23 cellular contexts compared by ENCODE assay signal in genomic region chrX:2756534-2756933, GRCh38. TPM values are rescaled to one million over a fixed set of nuclear protein-coding genes. Genes with fewer than 3 reads are reported as not detected.
A peak's percentile ranks its signal among the peaks of the same experiment; 100 is the strongest.
DNase-seq lines count a peak whose midpoint lies in the region; ATAC-seq, FAIRE-seq and TF ChIP-seq lines count a peak whose summit lies in the region.
"Had no signal": no experiment of that assay in that cellular context is flagged by ENCODE, and none has a peak within 500 bp of the region (broad histone marks: within the 10 kb centered on the region; RNA-seq: fewer than 3 reads in every experiment).

No MANE protein-coding gene starts in this region.

- WGBS in K562 (ENCODE audit: insufficient coverage, low coverage, missing lambda C conversion rate), result 0% methylated on average over 10 of the region's 10 CpGs

- no peak overlapping the region for H3K27ac ChIP-seq in K562 (ENCODE audit: extremely low read depth, low read depth, low read length)
- no peak overlapping the region for H3K27ac ChIP-seq in gastrocnemius medialis
- H3K27ac ChIP-seq in left ventricle myocardium inferior (replicated peaks), result no peak overlapping the region

- H3K4me1 ChIP-seq in K562 (replicated peaks in 1 of 2; ENCODE audit: control insufficient read depth in 2 of 2, insufficient read depth in 2 of 2, low read length in 2 of 2) (no peaks in the 10 kb centered on the region), gastrocnemius medialis (no peaks in the 10 kb centered on the region), left ventricle myocardium inferior (no peaks in the 10 kb centered on the region)
- H3K4me1 ChIP-seq: HAP-1 had no signal

- no peak overlapping the region for H3K9ac ChIP-seq in K562 (ENCODE audit: insufficient read depth in 1 of 2, low read depth in 2 of 2, low read length in 2 of 2)

- H2AFZ ChIP-seq in K562 (ENCODE audit: low read depth, low read length), result no peak overlapping the region

- POLR2A ChIA-PET in K562 (lab: Yijun Ruan, JAX), result no interaction called here

- H3K4me2 ChIP-seq in K562 (ENCODE audit: insufficient read depth, low read length), result no peak overlapping the region

- H3K9me3 ChIP-seq in K562 (replicated peaks; ENCODE audit: control insufficient read depth, insufficient read depth, low read depth, low read length), result no peaks in the 10 kb centered on the region
- no peaks in the 10 kb centered on the region for H3K9me3 ChIP-seq in gastrocnemius medialis
- H3K9me3 ChIP-seq in left ventricle myocardium inferior (replicated peaks), result no peaks in the 10 kb centered on the region
- H3K9me3 ChIP-seq: HAP-1 had no signal

- H3K27me3 ChIP-seq in K562 (ENCODE audit: control insufficient read depth in 2 of 2, insufficient read depth in 2 of 2, low read length in 2 of 2), result no peaks in the 10 kb centered on the region; a peak in 1 of 5 replicates
- peaks cover 0 to 6% (median 3%) of the 10 kb centered on the region in 3 donors for H3K27me3 ChIP-seq in gastrocnemius medialis
- no peaks in the 10 kb centered on the region for H3K27me3 ChIP-seq in left ventricle myocardium inferior (ENCODE audit: low read depth)

- H4K20me1 ChIP-seq in K562 (replicated peaks; ENCODE audit: control insufficient read depth, insufficient read depth, low read length), result no peaks in the 10 kb centered on the region

- H3K9me1 ChIP-seq in K562 (ENCODE audit: control insufficient read depth, insufficient read depth, low read length), result no peaks in the 10 kb centered on the region

- ATAC-seq in K562 (peak; percentile 57; the same call in 2 of the 3 replicates), gastrocnemius medialis (no peak)

- TF ChIP-seq CTCF in K562 (IDR thresholded peaks at IDR 0.05 in 2 of 3, conservative IDR thresholded peaks at IDR 0.05 in 1 of 3; ENCODE audit: insufficient read depth in 2 of 3, low read depth in 1 of 3, low read length in 3 of 3), result no peak
- no peak for TF ChIP-seq CTCF in gastrocnemius medialis (IDR thresholded peaks at IDR 0.05 in 4 of 5, conservative IDR thresholded peaks at IDR 0.05 in 1 of 5)
- no peak for TF ChIP-seq CTCF in left ventricle myocardium inferior (IDR thresholded peaks at IDR 0.05; ENCODE audit: borderline replicate concordance)

- no peaks in the 10 kb centered on the region for H3K79me2 ChIP-seq in K562 (ENCODE audit: control insufficient read depth, insufficient read depth, low read length)

- intact Hi-C loops in K562 (cut with micrococcal nuclease) (no loop called here), gastrocnemius medialis (cut with DNase I; ENCODE audit: low total_unique reads) (no loop called here), left ventricle myocardium inferior (cut with micrococcal nuclease) (no loop called here)

- no TSS peak for BruUV-seq in K562 (replicated peaks; lab: Mats Ljungman, UMichigan)

- no peak for TF ChIP-seq RAD21 in K562 (CRISPR knock-in tag; conservative IDR thresholded peaks at IDR 0.05 in 1 of 2, IDR thresholded peaks at IDR 0.05 in 1 of 2)

- FAIRE-seq in K562 (lab: Jason Lieb, UNC), result no peak
- FAIRE-seq: D721Med, G401.6, GM12891, HTR-8/SVneo had no signal

- CTCF ChIA-PET in K562 (lab: Yijun Ruan, JAX; ENCODE audit: low intra/inter-chr PET ratio), result no interaction called here

- DNase-seq in NCI-H510A treated with DMSO at 0.1 percent for 48 hours (lab: John Stamatoyannopoulos, UW) (peak; percentile 1), NCI-H510A (lab: John Stamatoyannopoulos, UW) (no peak), COLO668 (lab: John Stamatoyannopoulos, UW; ENCODE audit: unreplicated experiment) (peak; percentile 59), NCI-H69 (lab: John Stamatoyannopoulos, UW) (peak; percentile 23), K562 (ENCODE audit: extremely low read depth in 1 of 4, low spot score in 3 of 4) (no peak), gastrocnemius medialis (no peak), left ventricle myocardium inferior (no peak)
- DNase-seq: ACHN; C1 segment of cervical spinal cord; CD4-positive, alpha-beta T cell; COR-L47; DMS153; DMS79 treated with DMSO at 0.1 percent for 48 hours; EL; GOT3; HFFc6 had no signal

- in situ Hi-C loops in K562 (cut with MboI), result no loop called here
- in situ Hi-C loops in gastrocnemius medialis (cut with MboI; ENCODE audit: low sequenced_read_pairs in 4 of 4), result no loop called here

- H3K36me3 ChIP-seq in K562 (ENCODE audit: control insufficient read depth, insufficient read depth, low read length), result no peaks in the 10 kb centered on the region
- H3K36me3 ChIP-seq in gastrocnemius medialis, result no peaks in the 10 kb centered on the region
- no peaks in the 10 kb centered on the region for H3K36me3 ChIP-seq in left ventricle myocardium inferior
- H3K36me3 ChIP-seq: HAP-1 had no signal

- TF ChIP-seq EP300 in K562 (IDR thresholded peaks at IDR 0.05; ENCODE audit: low read length), result no peak

- no peak for TF ChIP-seq POLR2A in K562 (conservative IDR thresholded peaks at IDR 0.05)
- no peak for TF ChIP-seq POLR2A in gastrocnemius medialis (IDR thresholded peaks at IDR 0.05)

- no peak overlapping the region for H3K4me3 ChIP-seq in K562
- H3K4me3 ChIP-seq in gastrocnemius medialis, result no peak overlapping the region
- H3K4me3 ChIP-seq in left ventricle myocardium inferior, result no peak overlapping the region
- H3K4me3 ChIP-seq: HAP-1 had no signal

TF ChIP-seq in K562, 482 proteins besides CTCF, POLR2A, EP300 and RAD21:
- TF ChIP-seq, protein P1, sequence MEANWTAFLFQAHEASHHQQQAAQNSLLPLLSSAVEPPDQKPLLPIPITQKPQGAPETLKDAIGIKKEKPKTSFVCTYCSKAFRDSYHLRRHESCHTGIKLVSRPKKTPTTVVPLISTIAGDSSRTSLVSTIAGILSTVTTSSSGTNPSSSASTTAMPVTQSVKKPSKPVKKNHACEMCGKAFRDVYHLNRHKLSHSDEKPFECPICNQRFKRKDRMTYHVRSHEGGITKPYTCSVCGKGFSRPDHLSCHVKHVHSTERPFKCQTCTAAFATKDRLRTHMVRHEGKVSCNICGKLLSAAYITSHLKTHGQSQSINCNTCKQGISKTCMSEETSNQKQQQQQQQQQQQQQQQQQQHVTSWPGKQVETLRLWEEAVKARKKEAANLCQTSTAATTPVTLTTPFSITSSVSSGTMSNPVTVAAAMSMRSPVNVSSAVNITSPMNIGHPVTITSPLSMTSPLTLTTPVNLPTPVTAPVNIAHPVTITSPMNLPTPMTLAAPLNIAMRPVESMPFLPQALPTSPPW (CRISPR knock-in tag; IDR thresholded peaks at IDR 0.05), result peak; percentile 64
- TF ChIP-seq, protein P2, sequence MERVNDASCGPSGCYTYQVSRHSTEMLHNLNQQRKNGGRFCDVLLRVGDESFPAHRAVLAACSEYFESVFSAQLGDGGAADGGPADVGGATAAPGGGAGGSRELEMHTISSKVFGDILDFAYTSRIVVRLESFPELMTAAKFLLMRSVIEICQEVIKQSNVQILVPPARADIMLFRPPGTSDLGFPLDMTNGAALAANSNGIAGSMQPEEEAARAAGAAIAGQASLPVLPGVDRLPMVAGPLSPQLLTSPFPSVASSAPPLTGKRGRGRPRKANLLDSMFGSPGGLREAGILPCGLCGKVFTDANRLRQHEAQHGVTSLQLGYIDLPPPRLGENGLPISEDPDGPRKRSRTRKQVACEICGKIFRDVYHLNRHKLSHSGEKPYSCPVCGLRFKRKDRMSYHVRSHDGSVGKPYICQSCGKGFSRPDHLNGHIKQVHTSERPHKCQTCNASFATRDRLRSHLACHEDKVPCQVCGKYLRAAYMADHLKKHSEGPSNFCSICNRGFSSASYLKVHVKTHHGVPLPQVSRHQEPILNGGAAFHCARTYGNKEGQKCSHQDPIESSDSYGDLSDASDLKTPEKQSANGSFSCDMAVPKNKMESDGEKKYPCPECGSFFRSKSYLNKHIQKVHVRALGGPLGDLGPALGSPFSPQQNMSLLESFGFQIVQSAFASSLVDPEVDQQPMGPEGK (CRISPR knock-in tag; IDR thresholded peaks at IDR 0.05; ENCODE audit: borderline replicate concordance), result no peak

RNA-seq across cellular contexts. Expression of gene XG, which starts 4.7 kb away (rescaled TPM):
- total RNA-seq in K562 (2011; cell fraction: chromatin; rRNA removed; ENCODE audit: low replicate concordance), result not detected in 2 replicates
- total RNA-seq in K562 (2011; cell fraction: nucleolus; rRNA removed), result not detected in 2 replicates
- total RNA-seq in K562 (2011; cell fraction: nucleoplasm; rRNA removed), result not detected in 2 replicates
- total RNA-seq in K562 (2014; rRNA removed), result 0.08 TPM in 1 of 2 replicates, not detected in the other
- not detected in 2 replicates for total RNA-seq in K562 (2014; rRNA removed; fragmentation: Illumina TruSeq; extraction: Trizol)
- not detected in 2 replicates for total RNA-seq in K562 (2015; rRNA removed; fragmentation: Illumina TruSeq; extraction: Trizol)
- not detected in 2 replicates for total RNA-seq in K562 (2021)
- polyA plus RNA-seq in K562 (2011; rRNA removed), result not detected in 2 replicates
- polyA plus RNA-seq in K562 (2011; cell fraction: cytosol; rRNA removed), result not detected in 2 replicates
- not detected in 2 replicates for polyA plus RNA-seq in K562 (2011; cell fraction: nucleus; rRNA removed)
- polyA plus RNA-seq in K562 (2012), result 0.16 and 0.28 TPM in 2 replicates
- polyA plus RNA-seq in K562 (2014; fragmentation: Illumina TruSeq; extraction: Trizol), result 0.12 TPM in 1 of 2 replicates, not detected in the other
- under 1 TPM in 1 of 2 experiments, not detected in 1; 0.03 TPM for polyA plus RNA-seq in K562 (2014; fragmentation: Nextera tagmentation; extraction: Ambion mirVana)
- polyA plus RNA-seq in K562 (2014; rRNA removed), result not detected in 2 replicates
- 0.09 TPM in 1 of 2 replicates, not detected in the other for polyA minus RNA-seq in K562 (2011; rRNA and poly(A)+ RNA removed)
- not detected in 2 replicates for polyA minus RNA-seq in K562 (2011; cell fraction: cytosol; rRNA and poly(A)+ RNA removed)
- not detected in 2 replicates for polyA minus RNA-seq in K562 (2011; cell fraction: nucleus; rRNA and poly(A)+ RNA removed)
- total RNA-seq in gastrocnemius medialis, result 1 to 10 TPM in 3 of 4 donors, under 1 TPM in 1; 0.97 to 2.4 (median 1.9) TPM
- total RNA-seq in left ventricle myocardium inferior, result 0.63 TPM
- total RNA-seq: A172; B cell; CD4-positive, alpha-beta T cell had no signal

Comparison
In these comparisons a context has a peak if more than half of its experiments do, and no peak if none do; other contexts are left out.
1. DNase-seq: peak in NCI-H510A treated with DMSO at 0.1 percent for 48 hours (single experiment), COLO668 (single experiment) and NCI-H69 (single experiment); none in NCI-H510A (single experiment), K562 (0 of 4), gastrocnemius medialis (0 of 2) and left ventricle myocardium inferior (single experiment).